Comparison of ENCODE assay signal across 19 cellular contexts in genomic region chr2:39413063-39413722, GRCh38. TPM values are rescaled to one million over a fixed set of nuclear protein-coding genes. Genes with fewer than 3 reads are reported as not detected.
A peak's percentile ranks its signal among the peaks of the same experiment; 100 is the strongest.
DNase-seq lines count a peak whose midpoint lies in the region; ATAC-seq, FAIRE-seq and TF ChIP-seq lines count a peak whose summit lies in the region.
"Had no signal": no experiment of that assay in that cellular context is flagged by ENCODE, and none has a peak within 500 bp of the region (broad histone marks: within the 10 kb centered on the region; RNA-seq: fewer than 3 reads in every experiment).

No MANE protein-coding gene starts in this region.

- H3K18ac ChIP-seq in mesendoderm (ENCODE audit: low read length), result no peak overlapping the region

- H3K36me3 ChIP-seq in Panc1 (ENCODE audit: control insufficient read depth, insufficient read depth, low read length) (no peaks in the 10 kb centered on the region), mesendoderm (ENCODE audit: control insufficient read depth, insufficient read depth, low read length) (no peaks in the 10 kb centered on the region), heart right ventricle (no peaks in the 10 kb centered on the region)
- H3K36me3 ChIP-seq: lower lobe of right lung, thyroid gland, WERI-Rb-1 had no signal

- no peak overlapping the region for H2AK5ac ChIP-seq in mesendoderm (ENCODE audit: low read length)

- H3K4me1 ChIP-seq in Panc1 (ENCODE audit: control insufficient read depth, insufficient read depth, low read length) (peaks cover 46% of the 10 kb centered on the region), mesendoderm (ENCODE audit: control insufficient read depth, low read depth, low read length) (peaks cover 18% of the 10 kb centered on the region), heart right ventricle (peaks cover 4 to 100% (median 81%) of the 10 kb centered on the region in 9 donors)

- H4K8ac ChIP-seq in mesendoderm (ENCODE audit: low read depth, low read length), result no peak overlapping the region

- ATAC-seq in GM19455 (IDR thresholded peaks at IDR 0.05; ENCODE audit: unreplicated experiment) (peak; percentile 37), Panc1 (no peak), GM18867 (IDR thresholded peaks at IDR 0.05; ENCODE audit: unreplicated experiment) (no peak), heart right ventricle (no peak)
- ATAC-seq: lower lobe of right lung; natural killer cell treated with Interleukin-12 subunit alpha and Interleukin-12 subunit beta and Interleukin-15 and Interleukin-18, amount 100 ng/mL, for 72 hours had no signal

- H2BK120ac ChIP-seq in mesendoderm (ENCODE audit: low read depth, low read length), result no peak overlapping the region

- no peak overlapping the region for H3K56ac ChIP-seq in mesendoderm (ENCODE audit: low read length)

- H3K79me2 ChIP-seq in mesendoderm (ENCODE audit: control insufficient read depth, insufficient read depth, low read length), result peaks cover 57% of the 10 kb centered on the region

- no peaks in the 10 kb centered on the region for H3K27me3 Mint-ChIP-seq in nephron progenitor cell (ENCODE audit: low read depth, poor library complexity)
- H3K27me3 Mint-ChIP-seq: B cell; natural killer cell treated with Interleukin-12 subunit alpha and Interleukin-12 subunit beta and Interleukin-15 and Interleukin-18, amount 100 ng/mL, for 72 hours had no signal

- H3K9me3 ChIP-seq in Panc1 (ENCODE audit: control insufficient read depth, insufficient read depth, low read depth, low read length) (no peaks in the 10 kb centered on the region), heart right ventricle (no peaks in the 10 kb centered on the region)
- H3K9me3 ChIP-seq: lower lobe of right lung, thyroid gland had no signal

- no peak overlapping the region for H3K4ac ChIP-seq in mesendoderm (ENCODE audit: low read depth, low read length)

- H2BK15ac ChIP-seq in mesendoderm (replicated peaks; ENCODE audit: low read depth), result no peak overlapping the region

- no peak overlapping the region for H3K4me2 ChIP-seq in mesendoderm (ENCODE audit: low read length)

- peaks cover 8% of the 10 kb centered on the region for H3K79me1 ChIP-seq in mesendoderm (ENCODE audit: low read length)

- CTCF ChIA-PET in Panc1 (lab: Charles Lee), result no interaction called here

- no peaks in the 10 kb centered on the region for H3K9me3 Mint-ChIP-seq in nephron progenitor cell
- H3K9me3 Mint-ChIP-seq: natural killer cell treated with Interleukin-12 subunit alpha and Interleukin-12 subunit beta and Interleukin-15 and Interleukin-18, amount 100 ng/mL, for 72 hours had no signal

- no TSS peak for BruUV-seq in Panc1 (replicated peaks; lab: Mats Ljungman, UMichigan)

- no peak for TF ChIP-seq CTCF in GM12865 (IDR thresholded peaks at IDR 0.05; ENCODE audit: insufficient read depth, low read depth, low read length, missing control alignments)
- TF ChIP-seq CTCF in Panc1 (IDR thresholded peaks at IDR 0.05), result no peak
- no peak for TF ChIP-seq CTCF in nephron progenitor cell (IDR thresholded peaks at IDR 0.05)
- TF ChIP-seq CTCF in heart right ventricle (IDR thresholded peaks at IDR 0.05), result no peak

- no peak overlapping the region for H4K5ac ChIP-seq in mesendoderm (ENCODE audit: low read length)

- no peaks in the 10 kb centered on the region for H3K27me3 ChIP-seq in Panc1 (ENCODE audit: control insufficient read depth, insufficient read depth, low read length)
- H3K27me3 ChIP-seq in mesendoderm (ENCODE audit: insufficient read depth, low read length, poor library complexity), result no peaks in the 10 kb centered on the region
- H3K27me3 ChIP-seq in heart right ventricle, result no peaks in the 10 kb centered on the region
- H3K27me3 ChIP-seq: thyroid gland had no signal

- H3K36me3 Mint-ChIP-seq in nephron progenitor cell (ENCODE audit: low read depth), result no peaks in the 10 kb centered on the region
- H3K36me3 Mint-ChIP-seq: natural killer cell treated with Interleukin-12 subunit alpha and Interleukin-12 subunit beta and Interleukin-15 and Interleukin-18, amount 100 ng/mL, for 72 hours had no signal

- no peak overlapping the region for H3K9ac ChIP-seq in mesendoderm (ENCODE audit: low read length)

- H3K23ac ChIP-seq in mesendoderm (ENCODE audit: low read length), result peak overlapping the region; percentile 85

- H3K4me3 Mint-ChIP-seq in nephron progenitor cell, result no peak overlapping the region
- H3K4me3 Mint-ChIP-seq: B cell; natural killer cell treated with Interleukin-12 subunit alpha and Interleukin-12 subunit beta and Interleukin-15 and Interleukin-18, amount 100 ng/mL, for 72 hours had no signal

- no peak overlapping the region for H2BK5ac ChIP-seq in mesendoderm (ENCODE audit: low read length)

- DNase-seq in GM12865 (ENCODE audit: low read depth) (peak; percentile 31), Panc1 (ENCODE audit: low read depth, low spot score) (no peak), mesendoderm (no peak), nephron progenitor cell (no peak), heart right ventricle (no peak), HTR-8/SVneo (ENCODE audit: insufficient read length, low spot score) (no peak)
- DNase-seq: activated CD8-positive, alpha-beta memory T cell treated with anti-CD3 and anti-CD28 coated beads, Interleukin-2, amount 50 U/mL, for 4 hours; amniotic stem cell; DMS 273 treated with DMSO at 0.1 percent for 48 hours; lower lobe of right lung; NCI-H2081 treated with DMSO at 0.1 percent for 48 hours; NCI-H774; SW 1271; thyroid gland; WERI-Rb-1 had no signal

- H3K27ac Mint-ChIP-seq in nephron progenitor cell, result no peak overlapping the region
- H3K27ac Mint-ChIP-seq: B cell; natural killer cell treated with Interleukin-12 subunit alpha and Interleukin-12 subunit beta and Interleukin-15 and Interleukin-18, amount 100 ng/mL, for 72 hours had no signal

- H3K4me3 ChIP-seq in GM12865 (ENCODE audit: low read depth, low read length) (no peak overlapping the region), Panc1 (ENCODE audit: low read depth in 2 of 2, low read length in 2 of 2) (no peak overlapping the region), mesendoderm (ENCODE audit: low read length) (no peak overlapping the region), heart right ventricle (no peak overlapping the region)
- H3K4me3 ChIP-seq: lower lobe of right lung, thyroid gland had no signal

- intact Hi-C loops in Panc1 (cut with micrococcal nuclease; ENCODE audit: unreplicated experiment) (no loop called here), heart right ventricle (cut with DNase I) (no loop called here)

- H3K27ac ChIP-seq in Panc1 (ENCODE audit: low read length) (peak overlapping the region; percentile 25; the same call in 1 of the 2 replicates), mesendoderm (ENCODE audit: low read depth, low read length) (no peak overlapping the region), heart right ventricle (no peak overlapping the region)
- H3K27ac ChIP-seq: lower lobe of right lung, thyroid gland, WERI-Rb-1 had no signal

- no peak for FAIRE-seq in HTR-8/SVneo (lab: Jason Lieb, UNC)

- in situ Hi-C loops in Panc1 (cut with HindIII; ENCODE audit: low pct_unique_long_range_greater_than_20kb, low sequenced_read_pairs), result no loop called here

- POLR2A ChIA-PET in Panc1 (lab: Charles Lee), result interaction anchor here (0.6 kb wide), 1 partner anchor 277 kb away, joined by 3 read pairs; no protein-coding TSS in a partner anchor

- WGBS in mesendoderm (ENCODE audit: extremely low coverage, insufficient coverage, low lambda C conversion rate), result no CpG with 5 or more reads among the region's 4 CpGs
- WGBS in heart right ventricle, 2 donors, result 76 to 79% methylated on average over 4 of the region's 4 CpGs

- peaks cover 25% of the 10 kb centered on the region for H3K4me1 Mint-ChIP-seq in nephron progenitor cell

RNA-seq across cellular contexts. Expression of gene MAP4K3, which starts 23.9 kb away (rescaled TPM):
- total RNA-seq in Panc1 (2021; ENCODE audit: unreplicated experiment) (26.6 TPM), heart right ventricle (10 to 100 TPM; 27.6 to 49.0 (median 40.2) TPM)
- 9.0 TPM for polyA plus RNA-seq in Panc1 (2012; ENCODE audit: insufficient read length)
- 24.1 TPM for polyA plus RNA-seq in mesendoderm (2013, experiment 1 of 2)
- 25.5 TPM for polyA plus RNA-seq in mesendoderm (2013, experiment 2 of 2)
- 10 to 100 TPM in 1 of 2 donors, 1 to 10 TPM in 1; 8.1 to 41.5 TPM for polyA plus RNA-seq in heart right ventricle
